ENCODE assay signal across 18 cellular contexts in genomic region chr5:77181596-77182304, GRCh38. TPM values are rescaled to one million over a fixed set of nuclear protein-coding genes. Genes with fewer than 3 reads are reported as not detected.
DNase-seq lines count a peak whose midpoint lies in the region; ATAC-seq and TF ChIP-seq lines count a peak whose summit lies in the region.
"Had no signal": no experiment of that assay in that cellular context is flagged by ENCODE, and none has a peak within 500 bp of the region (broad histone marks: within the 10 kb centered on the region; RNA-seq: fewer than 3 reads in every experiment).

No MANE protein-coding gene starts in this region.

- no peak overlapping the region for H3K27ac Mint-ChIP-seq in immature natural killer cell
- no peak overlapping the region for H3K27ac Mint-ChIP-seq in stimulated activated memory B cell treated with anti-CD40 and anti-IgM and Interleukin-4, amounts not matched to agents 10 μg/mL and 1 μg/mL and 100 μg/mL, for 72 hours
- H3K27ac Mint-ChIP-seq: activated naive CD8-positive, alpha-beta T cell treated with anti-CD3 and anti-CD28 coated beads for 36 hours had no signal

- TF ChIP-seq CTCF in stomach (IDR thresholded peaks at IDR 0.05), result no peak

- H3K27me3 Mint-ChIP-seq in immature natural killer cell (ENCODE audit: low read depth in 3 of 3), result peaks cover 1 to 8% (median 2%) of the 10 kb centered on the region in 3 donors
- peaks cover 23% of the 10 kb centered on the region for H3K27me3 Mint-ChIP-seq in stimulated activated memory B cell treated with anti-CD40 and anti-IgM and Interleukin-4, amounts not matched to agents 10 μg/mL and 1 μg/mL and 100 μg/mL, for 72 hours

- no peaks in the 10 kb centered on the region for H3K36me3 ChIP-seq in HUES6 (ENCODE audit: control insufficient read depth, insufficient read depth, low read length)
- no peaks in the 10 kb centered on the region for H3K36me3 ChIP-seq in stomach
- H3K36me3 ChIP-seq: SJCRH30 had no signal

- DNase-seq in brain pericyte (ENCODE audit: low read depth, low spot score) (peak; percentile 49), left lobe of liver (ENCODE audit: low spot score) (peak; percentile 75), stomach (no peak), immature natural killer cell (no peak)
- DNase-seq in stimulated activated CD4-positive, alpha-beta T cell treated with anti-CD3 and anti-CD28 coated beads, Interleukin-4, amount 100 ng/mL, for 1 hour, result no peak
- DNase-seq: activated CD4-positive, alpha-beta T cell treated with anti-CD3 and anti-CD28 coated beads, Interleukin-2, amount 50 U/mL, for 4 hours; activated naive CD8-positive, alpha-beta T cell treated with anti-CD3 and anti-CD28 coated beads for 36 hours; activated T-cell treated with anti-CD3 and anti-CD28 coated beads, Interleukin-2, amount 50 U/mL, for 48 hours; Kasumi-1; NCI-H1417 treated with DMSO at 0.1 percent for 48 hours; NCI-H2227 treated with DMSO at 0.1 percent for 48 hours; posterior cingulate gyrus; SJCRH30; stimulated activated CD4-positive, alpha-beta T cell treated with anti-CD3 and anti-CD28 coated beads, Interleukin-15, amount 100 ng/mL, for 24 hours; substantia nigra; T-helper 9 cell had no signal

- H3K27me3 ChIP-seq in HUES6 (ENCODE audit: control insufficient read depth, insufficient read depth, low read length) (peaks cover 38% of the 10 kb centered on the region), stomach (peaks cover 0 to 32% (median 19%) of the 10 kb centered on the region in 3 donors)
- H3K27me3 ChIP-seq: SJCRH30 had no signal

- H3K4me3 ChIP-seq in HUES6 (ENCODE audit: low read depth, low read length) (peak overlapping the region; percentile 79; the same call in 1 of the 2 replicates), stomach (peak overlapping the region in 2 of 4 donors; percentile 57 to 58)
- H3K4me3 ChIP-seq: SJCRH30 had no signal

- no peaks in the 10 kb centered on the region for H3K9me3 Mint-ChIP-seq in immature natural killer cell
- no peaks in the 10 kb centered on the region for H3K9me3 Mint-ChIP-seq in stimulated activated memory B cell treated with anti-CD40 and anti-IgM and Interleukin-4, amounts not matched to agents 10 μg/mL and 1 μg/mL and 100 μg/mL, for 72 hours
- H3K9me3 Mint-ChIP-seq: activated naive CD8-positive, alpha-beta T cell treated with anti-CD3 and anti-CD28 coated beads for 36 hours had no signal

- H3K4me1 ChIP-seq in HUES6 (ENCODE audit: control insufficient read depth, insufficient read depth, low read length), result peaks cover 7% of the 10 kb centered on the region; the same call in 1 of the 2 replicates
- peaks cover 21 to 36% (median 24%) of the 10 kb centered on the region in 4 donors for H3K4me1 ChIP-seq in stomach
- H3K4me1 ChIP-seq: SJCRH30 had no signal

- H3K9me3 ChIP-seq in HUES6 (ENCODE audit: control insufficient read depth, insufficient read depth, low read depth, low read length) (no peaks in the 10 kb centered on the region), stomach (no peaks in the 10 kb centered on the region)
- H3K9me3 ChIP-seq: SJCRH30 had no signal

- H3K36me3 Mint-ChIP-seq in immature natural killer cell, result no peaks in the 10 kb centered on the region
- H3K36me3 Mint-ChIP-seq in stimulated activated memory B cell treated with anti-CD40 and anti-IgM and Interleukin-4, amounts not matched to agents 10 μg/mL and 1 μg/mL and 100 μg/mL, for 72 hours, result no peaks in the 10 kb centered on the region
- H3K36me3 Mint-ChIP-seq: activated naive CD8-positive, alpha-beta T cell treated with anti-CD3 and anti-CD28 coated beads for 36 hours had no signal

- intact Hi-C loops in stomach (cut with DNase I; ENCODE audit: low total_unique reads), result no loop called here

- peak; percentile 32 for TF ChIP-seq EP300 in stomach (IDR thresholded peaks at IDR 0.05)

- no peak for TF ChIP-seq POLR2A in stomach (IDR thresholded peaks at IDR 0.05)

- H3K4me3 Mint-ChIP-seq in immature natural killer cell, result no peak overlapping the region
- H3K4me3 Mint-ChIP-seq in stimulated activated memory B cell treated with anti-CD40 and anti-IgM and Interleukin-4, amounts not matched to agents 10 μg/mL and 1 μg/mL and 100 μg/mL, for 72 hours, result no peak overlapping the region

- no peak overlapping the region for H3K9ac ChIP-seq in HUES6 (ENCODE audit: low read length)

- H3K27ac ChIP-seq in HUES6 (ENCODE audit: low read depth, low read length) (no peak overlapping the region), stomach (peak overlapping the region in 1 of 5 donors; percentile 59)
- H3K27ac ChIP-seq: SJCRH30 had no signal

- ATAC-seq in left lobe of liver, result peak; percentile 73
- ATAC-seq in stimulated activated memory B cell treated with anti-CD40 and anti-IgM and Interleukin-4, amounts not matched to agents 10 μg/mL and 1 μg/mL and 100 μg/mL, for 72 hours, result no peak

- 50 to 59% (median 51%) methylated on average over 13 to 15 of the region's 15 CpGs for WGBS in stomach, 5 donors

- no peaks in the 10 kb centered on the region for H3K4me1 Mint-ChIP-seq in immature natural killer cell
- H3K4me1 Mint-ChIP-seq in stimulated activated memory B cell treated with anti-CD40 and anti-IgM and Interleukin-4, amounts not matched to agents 10 μg/mL and 1 μg/mL and 100 μg/mL, for 72 hours, result no peaks in the 10 kb centered on the region

RNA-seq across cellular contexts. Expression of gene PDE8B, which starts 28.7 kb away (rescaled TPM):
- total RNA-seq in left lobe of liver (5.5 TPM), stomach (100 to 1,000 TPM in 1 of 5 donors, 10 to 100 TPM in 1, 1 to 10 TPM in 2, not detected in 1; 3.5 to 243 (median 18.1) TPM)
- polyA plus RNA-seq in stomach (1 to 10 TPM in 2 of 3 donors, under 1 TPM in 1; 0.56 to 1.4 (median 1.3) TPM), immature natural killer cell (under 1 TPM in 1 of 3 donors, not detected in 2; 0.30 TPM)

Comparison
In these comparisons a context has a peak if more than half of its experiments do, and no peak if none do; other contexts are left out.
1. DNase-seq: peak in brain pericyte (single experiment) and left lobe of liver (single experiment); none in stomach (single experiment), stimulated activated CD4-positive, alpha-beta T cell treated with anti-CD3 and anti-CD28 coated beads, Interleukin-4, amount 100 ng/mL, for 1 hour (single experiment) and immature natural killer cell (0 of 3).